Comparison of ENCODE assay signal across 15 cellular contexts in genomic region chr17:18672395-18673227, GRCh38. TPM values are rescaled to one million over a fixed set of nuclear protein-coding genes. Genes with fewer than 3 reads are reported as not detected.
"Had no signal": no experiment of that assay in that cellular context is flagged by ENCODE, and none has a peak within 500 bp of the region (broad histone marks: within the 10 kb centered on the region; RNA-seq: fewer than 3 reads in every experiment).

No MANE protein-coding gene starts in this region.

RNA-seq across cellular contexts. Expression of gene TBC1D28, which starts 28.4 kb away (rescaled TPM):
- total RNA-seq: activated CD4-positive, alpha-beta memory T cell treated with anti-CD3 and anti-CD28 coated beads, Interleukin-2, amount 10 ng/mL, durations not matched to agents 7 days and 5 days; activated CD4-positive, alpha-beta T cell treated with anti-CD3 and anti-CD28 coated beads, Interleukin-2, amount 10 ng/mL, durations not matched to agents 7 days and 5 days; activated naive CD4-positive, alpha-beta T cell treated with anti-CD3 and anti-CD28 coated beads, Interleukin-2, amount 50 U/mL, for 72 hours; activated naive CD8-positive, alpha-beta T cell treated with anti-CD3 and anti-CD28 coated beads, Interleukin-2, amount 10 ng/mL, durations not matched to agents 7 days and 5 days; activated T-cell treated with anti-CD3 and anti-CD28 coated beads, Interleukin-2, amount 50 U/mL, for 72 hours; astrocyte; cardiac septum; cerebellum; endodermal cell; epithelial cell of proximal tubule; esophagus muscularis mucosa; foreskin keratinocyte; gastrocnemius medialis; glomerular endothelial cell; T-helper 2 cell treated with Interferon-gamma antibody and Interleukin-4, amounts not matched to agents 100 ng/mL and 5 ng/mL, for 36 hours had no signal
- polyA plus RNA-seq: foreskin keratinocyte had no signal
